ENCODE assay signal across 2 cellular contexts in the genomic region with DNA sequence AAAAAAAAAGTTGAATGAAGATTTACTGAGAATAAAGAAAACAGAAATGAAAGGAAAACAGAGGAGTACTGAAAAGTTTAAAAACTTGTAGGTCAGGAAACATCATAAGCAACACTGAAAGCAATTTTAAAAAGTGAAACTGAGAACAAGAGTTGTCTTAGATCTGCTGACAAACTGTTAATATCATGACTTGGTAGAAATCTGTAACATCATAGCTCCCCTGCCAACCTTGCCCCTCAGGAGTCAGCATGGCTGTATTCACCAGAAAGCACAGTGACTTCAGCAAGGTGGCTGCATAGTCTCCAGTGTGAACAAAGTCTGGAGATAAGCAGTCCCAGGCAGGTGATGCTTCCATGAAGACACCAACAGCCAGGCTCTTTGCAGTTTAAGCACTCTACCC.
TF ChIP-seq lines count a peak whose summit lies in the region.

No MANE protein-coding gene starts in this region.

TF ChIP-seq in HEK293, 187 proteins besides CTCF, POLR2A, EP300 and RAD21 (continued from another document):
- TF ChIP-seq, protein P1, sequence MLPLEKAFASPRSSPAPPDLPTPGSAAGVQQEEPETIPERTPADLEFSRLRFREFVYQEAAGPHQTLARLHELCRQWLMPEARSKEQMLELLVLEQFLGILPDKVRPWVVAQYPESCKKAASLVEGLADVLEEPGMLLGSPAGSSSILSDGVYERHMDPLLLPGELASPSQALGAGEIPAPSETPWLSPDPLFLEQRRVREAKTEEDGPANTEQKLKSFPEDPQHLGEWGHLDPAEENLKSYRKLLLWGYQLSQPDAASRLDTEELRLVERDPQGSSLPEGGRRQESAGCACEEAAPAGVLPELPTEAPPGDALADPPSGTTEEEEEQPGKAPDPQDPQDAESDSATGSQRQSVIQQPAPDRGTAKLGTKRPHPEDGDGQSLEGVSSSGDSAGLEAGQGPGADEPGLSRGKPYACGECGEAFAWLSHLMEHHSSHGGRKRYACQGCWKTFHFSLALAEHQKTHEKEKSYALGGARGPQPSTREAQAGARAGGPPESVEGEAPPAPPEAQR (tag by site-specific recombination; IDR thresholded peaks at IDR 0.05), result no peak
- no peak for TF ChIP-seq ZNF501 (tag by site-specific recombination; IDR thresholded peaks at IDR 0.05)
- TF ChIP-seq ZNF354C (tag by site-specific recombination; IDR thresholded peaks at IDR 0.05; ENCODE audit: borderline replicate concordance, low read depth), result no peak
- 0 out of 2 replicates have a peak, but pooled peaks have one; percentile 11 for TF ChIP-seq PRDM1 (tag by site-specific recombination; IDR thresholded peaks at IDR 0.05)

TF ChIP-seq in WTC11, 78 proteins besides CTCF, POLR2A, EP300 and RAD21 (continued from another document):
- no peak for TF ChIP-seq KAT7 (CRISPR knock-in tag; IDR thresholded peaks at IDR 0.05; ENCODE audit: borderline replicate concordance)
- TF ChIP-seq, protein P2, sequence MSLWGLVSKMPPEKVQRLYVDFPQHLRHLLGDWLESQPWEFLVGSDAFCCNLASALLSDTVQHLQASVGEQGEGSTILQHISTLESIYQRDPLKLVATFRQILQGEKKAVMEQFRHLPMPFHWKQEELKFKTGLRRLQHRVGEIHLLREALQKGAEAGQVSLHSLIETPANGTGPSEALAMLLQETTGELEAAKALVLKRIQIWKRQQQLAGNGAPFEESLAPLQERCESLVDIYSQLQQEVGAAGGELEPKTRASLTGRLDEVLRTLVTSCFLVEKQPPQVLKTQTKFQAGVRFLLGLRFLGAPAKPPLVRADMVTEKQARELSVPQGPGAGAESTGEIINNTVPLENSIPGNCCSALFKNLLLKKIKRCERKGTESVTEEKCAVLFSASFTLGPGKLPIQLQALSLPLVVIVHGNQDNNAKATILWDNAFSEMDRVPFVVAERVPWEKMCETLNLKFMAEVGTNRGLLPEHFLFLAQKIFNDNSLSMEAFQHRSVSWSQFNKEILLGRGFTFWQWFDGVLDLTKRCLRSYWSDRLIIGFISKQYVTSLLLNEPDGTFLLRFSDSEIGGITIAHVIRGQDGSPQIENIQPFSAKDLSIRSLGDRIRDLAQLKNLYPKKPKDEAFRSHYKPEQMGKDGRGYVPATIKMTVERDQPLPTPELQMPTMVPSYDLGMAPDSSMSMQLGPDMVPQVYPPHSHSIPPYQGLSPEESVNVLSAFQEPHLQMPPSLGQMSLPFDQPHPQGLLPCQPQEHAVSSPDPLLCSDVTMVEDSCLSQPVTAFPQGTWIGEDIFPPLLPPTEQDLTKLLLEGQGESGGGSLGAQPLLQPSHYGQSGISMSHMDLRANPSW (CRISPR knock-in tag; conservative IDR thresholded peaks at IDR 0.05; ENCODE audit: low read depth), result no peak
- TF ChIP-seq MYBL2 (CRISPR knock-in tag; IDR thresholded peaks at IDR 0.05), result no peak
- no peak for TF ChIP-seq ZNF121 (CRISPR knock-in tag; IDR thresholded peaks at IDR 0.05)
- TF ChIP-seq NR3C1 (CRISPR knock-in tag; conservative IDR thresholded peaks at IDR 0.05; ENCODE audit: low read depth), result no peak
- TF ChIP-seq ZNF396 (CRISPR knock-in tag; IDR thresholded peaks at IDR 0.05; ENCODE audit: borderline replicate concordance), result no peak
- TF ChIP-seq, protein P3, sequence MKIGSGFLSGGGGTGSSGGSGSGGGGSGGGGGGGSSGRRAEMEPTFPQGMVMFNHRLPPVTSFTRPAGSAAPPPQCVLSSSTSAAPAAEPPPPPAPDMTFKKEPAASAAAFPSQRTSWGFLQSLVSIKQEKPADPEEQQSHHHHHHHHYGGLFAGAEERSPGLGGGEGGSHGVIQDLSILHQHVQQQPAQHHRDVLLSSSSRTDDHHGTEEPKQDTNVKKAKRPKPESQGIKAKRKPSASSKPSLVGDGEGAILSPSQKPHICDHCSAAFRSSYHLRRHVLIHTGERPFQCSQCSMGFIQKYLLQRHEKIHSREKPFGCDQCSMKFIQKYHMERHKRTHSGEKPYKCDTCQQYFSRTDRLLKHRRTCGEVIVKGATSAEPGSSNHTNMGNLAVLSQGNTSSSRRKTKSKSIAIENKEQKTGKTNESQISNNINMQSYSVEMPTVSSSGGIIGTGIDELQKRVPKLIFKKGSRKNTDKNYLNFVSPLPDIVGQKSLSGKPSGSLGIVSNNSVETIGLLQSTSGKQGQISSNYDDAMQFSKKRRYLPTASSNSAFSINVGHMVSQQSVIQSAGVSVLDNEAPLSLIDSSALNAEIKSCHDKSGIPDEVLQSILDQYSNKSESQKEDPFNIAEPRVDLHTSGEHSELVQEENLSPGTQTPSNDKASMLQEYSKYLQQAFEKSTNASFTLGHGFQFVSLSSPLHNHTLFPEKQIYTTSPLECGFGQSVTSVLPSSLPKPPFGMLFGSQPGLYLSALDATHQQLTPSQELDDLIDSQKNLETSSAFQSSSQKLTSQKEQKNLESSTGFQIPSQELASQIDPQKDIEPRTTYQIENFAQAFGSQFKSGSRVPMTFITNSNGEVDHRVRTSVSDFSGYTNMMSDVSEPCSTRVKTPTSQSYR (CRISPR knock-in tag; IDR thresholded peaks at IDR 0.05), result no peak
- no peak for TF ChIP-seq OVOL2 (CRISPR knock-in tag; IDR thresholded peaks at IDR 0.05; ENCODE audit: borderline replicate concordance)
- TF ChIP-seq GRHL2 (CRISPR knock-in tag; IDR thresholded peaks at IDR 0.05; ENCODE audit: insufficient replicate concordance, severe bottlenecking), result no peak
- no peak for TF ChIP-seq ESRRA (CRISPR knock-in tag; IDR thresholded peaks at IDR 0.05; ENCODE audit: borderline replicate concordance)
- TF ChIP-seq CBFB (CRISPR knock-in tag; IDR thresholded peaks at IDR 0.05; ENCODE audit: low read depth), result no peak
- TF ChIP-seq SMAD4 (CRISPR knock-in tag; IDR thresholded peaks at IDR 0.05), result no peak
- no peak for TF ChIP-seq NFE2L1 (CRISPR knock-in tag; IDR thresholded peaks at IDR 0.05)
- TF ChIP-seq ZNF317 (CRISPR knock-in tag; IDR thresholded peaks at IDR 0.05; ENCODE audit: borderline replicate concordance, low read depth), result no peak
- TF ChIP-seq GABPB1 (CRISPR knock-in tag; IDR thresholded peaks at IDR 0.05), result no peak
TF ChIP-seq in WTC11: peak in this region for 0.
